8 cellular contexts compared by ENCODE assay signal in the genomic region with DNA sequence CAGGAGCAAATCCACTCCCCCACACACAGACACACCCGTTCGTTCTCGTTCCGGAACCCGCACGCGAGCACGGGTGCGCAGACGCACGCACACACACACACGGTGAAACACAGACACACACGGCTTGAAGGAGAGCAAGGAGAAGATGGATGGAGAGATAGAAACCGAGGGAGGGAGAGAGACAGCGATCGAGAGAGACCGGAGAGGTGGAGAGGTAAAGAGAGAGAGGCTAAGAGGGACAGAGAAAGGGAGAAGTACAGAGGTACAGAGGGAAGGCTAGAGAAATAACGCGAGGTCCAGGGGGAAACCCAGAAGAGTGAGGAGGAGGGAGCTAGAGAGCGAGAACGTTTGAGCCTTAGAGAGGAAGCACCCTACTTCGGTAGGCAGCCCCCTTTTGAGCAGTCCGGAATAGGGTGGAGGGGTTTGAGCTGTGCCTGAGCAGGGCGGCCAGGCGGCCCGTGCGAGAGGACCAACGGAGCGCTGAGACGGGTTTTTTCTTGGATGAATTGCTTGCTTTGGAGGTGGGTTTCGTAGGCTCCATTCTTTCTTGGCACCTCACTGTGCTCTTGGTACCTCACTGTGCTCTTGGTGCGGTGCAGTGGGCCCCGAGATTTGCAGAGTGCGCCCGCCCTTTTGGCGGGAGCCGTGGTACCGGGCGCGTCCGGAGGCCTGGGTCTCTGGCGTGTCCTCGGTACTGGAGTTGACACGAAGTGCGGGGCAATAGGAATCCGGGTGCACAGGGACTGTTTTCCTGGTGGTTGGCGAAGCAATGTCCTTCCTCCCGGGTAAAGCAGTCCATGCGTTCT.
DNase-seq lines count a peak whose midpoint lies in the region; TF ChIP-seq lines count a peak whose summit lies in the region.

No MANE protein-coding gene starts in this region.

- peak overlapping the region; percentile 14 to 89 (median 77) for H3K27ac Mint-ChIP-seq in CD4-positive, alpha-beta memory T cell
- no peak overlapping the region for H3K27ac Mint-ChIP-seq in H9
- peak overlapping the region; percentile 31 for H3K27ac Mint-ChIP-seq in activated T-cell treated with anti-CD3 and anti-CD28 coated beads, Interleukin-2, amount 50 U/mL, for 24 hours
- H3K27ac Mint-ChIP-seq in osteocyte (ENCODE audit: unreplicated experiment): peak overlapping the region; percentile 98

- H3K27me3 ChIP-seq in CD4-positive, alpha-beta memory T cell (ENCODE audit: insufficient read depth, low read length): peaks cover 42% of the 10 kb centered on the region
- peaks cover 32% of the 10 kb centered on the region for H3K27me3 ChIP-seq in H9 (ENCODE audit: insufficient read depth, low read length)

- peaks cover 0 to 3% of the 10 kb centered on the region in 2 donors for H3K36me3 Mint-ChIP-seq in CD4-positive, alpha-beta memory T cell
- no peaks in the 10 kb centered on the region; a peak in 2 of 7 replicates for H3K36me3 Mint-ChIP-seq in H9 (ENCODE audit: insufficient read depth in 1 of 3, low read depth in 3 of 3)
- H3K36me3 Mint-ChIP-seq in activated T-cell treated with anti-CD3 and anti-CD28 coated beads, Interleukin-2, amount 50 U/mL, for 24 hours (ENCODE audit: low read depth): no peaks in the 10 kb centered on the region
- H3K36me3 Mint-ChIP-seq in osteocyte (ENCODE audit: unreplicated experiment): no peaks in the 10 kb centered on the region

- H3K4me3 Mint-ChIP-seq in CD4-positive, alpha-beta memory T cell: peak overlapping the region; percentile 81 to 98 (median 90)
- H3K4me3 Mint-ChIP-seq in H9: peak overlapping the region; percentile 69 to 92
- peak overlapping the region; percentile 76 for H3K4me3 Mint-ChIP-seq in activated T-cell treated with anti-CD3 and anti-CD28 coated beads, Interleukin-2, amount 50 U/mL, for 24 hours
- peak overlapping the region; percentile 87 for H3K4me3 Mint-ChIP-seq in osteocyte (ENCODE audit: unreplicated experiment)

- H2AFZ ChIP-seq in H9 (ENCODE audit: low read length): no peak overlapping the region

- no peak overlapping the region for H4K8ac ChIP-seq in H9 (replicated peaks; ENCODE audit: insufficient read length, low read depth, low read length)

- H2BK15ac ChIP-seq in H9 (ENCODE audit: low read depth, low read length): no peak overlapping the region

- no peak overlapping the region for H3K18ac ChIP-seq in H9 (ENCODE audit: insufficient read length, low read depth, low read length)

- no peaks in the 10 kb centered on the region for H3K79me2 ChIP-seq in H9 (ENCODE audit: insufficient read depth, low read length)

- POLR2A ChIA-PET in CD4-positive, alpha-beta memory T cell (lab: Charles Lee; ENCODE audit: partially characterized antibody): no interaction called here

- peak; percentile 31 to 56 (median 51) for DNase-seq in CD4-positive, alpha-beta memory T cell
- DNase-seq in H9 (peak; percentile 56), NCI-H774 (lab: John Stamatoyannopoulos, UW) (peak; percentile 9), foreskin melanocyte (peak; percentile 38), osteocyte (ENCODE audit: extremely low spot score, unreplicated experiment) (no peak), COLO829 (ENCODE audit: low spot score) (no peak)
- peak; percentile 69 for DNase-seq in activated T-cell treated with anti-CD3 and anti-CD28 coated beads, Interleukin-2, amount 50 U/mL, for 24 hours
- DNase-seq in effector CD4-positive, alpha-beta T cell: no peak

- H2AK5ac ChIP-seq in H9 (ENCODE audit: insufficient read length, low read length): no peak overlapping the region

- no peaks in the 10 kb centered on the region for H3K9me3 ChIP-seq in CD4-positive, alpha-beta memory T cell (ENCODE audit: control insufficient read depth in 1 of 2, low read length in 2 of 2)
- no peaks in the 10 kb centered on the region for H3K9me3 ChIP-seq in H9 (ENCODE audit: control insufficient read depth, low read depth, low read length)

- H4K5ac ChIP-seq in H9 (ENCODE audit: insufficient read length, low read depth, low read length): no peak overlapping the region

- H3K27ac ChIP-seq in CD4-positive, alpha-beta memory T cell (ENCODE audit: low read depth, low read length): peak overlapping the region; percentile 19
- H3K27ac ChIP-seq in H9 (ENCODE audit: insufficient read length, low read depth, low read length): no peak overlapping the region

- H2BK12ac ChIP-seq in H9 (ENCODE audit: insufficient read length, low read depth, low read length): no peak overlapping the region

- no peak for TF ChIP-seq CTCF in H9 (conservative IDR thresholded peaks at IDR 0.05)
- TF ChIP-seq CTCF in osteocyte (IDR thresholded peaks at IDR 0.05): no peak

- peaks cover 26% of the 10 kb centered on the region for H3K4me1 ChIP-seq in CD4-positive, alpha-beta memory T cell (ENCODE audit: insufficient read depth, low read length)
- no peaks in the 10 kb centered on the region for H3K4me1 ChIP-seq in H9 (ENCODE audit: insufficient read depth, low read length)

- no peak overlapping the region for H2BK5ac ChIP-seq in H9 (ENCODE audit: insufficient read length, low read length)

- H4K91ac ChIP-seq in H9 (ENCODE audit: insufficient read length, low read depth, low read length): no peak overlapping the region

- peak overlapping the region; percentile 61 to 66 for H3K4me3 ChIP-seq in CD4-positive, alpha-beta memory T cell (ENCODE audit: low read length in 2 of 2)

- no peaks in the 10 kb centered on the region for H3K36me3 ChIP-seq in CD4-positive, alpha-beta memory T cell (ENCODE audit: insufficient read depth, low read length)

- no peaks in the 10 kb centered on the region for H4K20me1 ChIP-seq in H9 (ENCODE audit: control insufficient read depth, insufficient read depth, insufficient read length)

- peak overlapping the region; percentile 84 for H3K4me2 ChIP-seq in H9 (ENCODE audit: insufficient read depth, insufficient read length, low read length)

- intact Hi-C loops in CD4-positive, alpha-beta memory T cell (cut with micrococcal nuclease): no loop called here

- peaks cover 31 to 32% of the 10 kb centered on the region in 2 donors for H3K27me3 Mint-ChIP-seq in CD4-positive, alpha-beta memory T cell
- H3K27me3 Mint-ChIP-seq in H9 (ENCODE audit: low read depth) (peaks cover 55% of the 10 kb centered on the region), osteocyte (ENCODE audit: unreplicated experiment) (no peaks in the 10 kb centered on the region)
- H3K27me3 Mint-ChIP-seq in activated T-cell treated with anti-CD3 and anti-CD28 coated beads, Interleukin-2, amount 50 U/mL, for 24 hours: peaks cover 53% of the 10 kb centered on the region

- H3K14ac ChIP-seq in H9 (ENCODE audit: insufficient read depth, low read length): no peak overlapping the region

- no peak overlapping the region for H3K56ac ChIP-seq in H9 (ENCODE audit: insufficient read length, low read depth, low read length)

- H3K23ac ChIP-seq in H9 (ENCODE audit: insufficient read length, low read depth, low read length): no peak overlapping the region

- WGBS in H9 (ENCODE audit: extremely low coverage, insufficient read length, low lambda C conversion rate): no CpG with 5 or more reads among the region's 49 CpGs

- peaks cover 17% of the 10 kb centered on the region for H3K23me2 ChIP-seq in H9 (ENCODE audit: insufficient read length, low read depth, low read length, poor library complexity, severe bottlenecking)

- no peak overlapping the region for H2BK20ac ChIP-seq in H9 (ENCODE audit: low read depth, low read length, poor library complexity, severe bottlenecking)

- no peak overlapping the region for H3T11ph ChIP-seq in H9 (ENCODE audit: low read length)

- H3K79me1 ChIP-seq in H9 (ENCODE audit: insufficient read depth, low read depth, low read length, poor library complexity, severe bottlenecking): no peaks in the 10 kb centered on the region

- H3K4me1 Mint-ChIP-seq in CD4-positive, alpha-beta memory T cell: peaks cover 13 to 34% (median 22%) of the 10 kb centered on the region in 4 donors
- H3K4me1 Mint-ChIP-seq in H9 (peaks cover 19 to 20% of the 10 kb centered on the region in 2 experiments), osteocyte (ENCODE audit: unreplicated experiment) (peaks cover 29% of the 10 kb centered on the region)
- H3K4me1 Mint-ChIP-seq in activated T-cell treated with anti-CD3 and anti-CD28 coated beads, Interleukin-2, amount 50 U/mL, for 24 hours (ENCODE audit: low read depth): peaks cover 30% of the 10 kb centered on the region

- no peak overlapping the region for H3K9ac ChIP-seq in H9 (ENCODE audit: extremely low read depth, insufficient read length, low read length)

- H3K4ac ChIP-seq in H9 (ENCODE audit: low read depth, low read length): no peak overlapping the region

- H2BK120ac ChIP-seq in H9 (ENCODE audit: low read depth, low read length, poor library complexity, severe bottlenecking): no peak overlapping the region

- peaks cover 0 to 8% (median 0%) of the 10 kb centered on the region in 8 donors for H3K9me3 Mint-ChIP-seq in CD4-positive, alpha-beta memory T cell
- peaks cover 0 to 4% of the 10 kb centered on the region in 2 experiments; a peak in 2 of 5 replicates for H3K9me3 Mint-ChIP-seq in H9
- no peaks in the 10 kb centered on the region for H3K9me3 Mint-ChIP-seq in activated T-cell treated with anti-CD3 and anti-CD28 coated beads, Interleukin-2, amount 50 U/mL, for 24 hours
- H3K9me3 Mint-ChIP-seq in osteocyte (ENCODE audit: unreplicated experiment): no peaks in the 10 kb centered on the region

- CTCF ChIA-PET in CD4-positive, alpha-beta memory T cell (lab: Charles Lee; ENCODE audit: partially characterized antibody): no interaction called here

Comparison
In these comparisons a context has a peak if more than half of its experiments do, and no peak if none do; other contexts are left out.
1. DNase-seq: peak in CD4-positive, alpha-beta memory T cell (5 of 5), H9 (single experiment), NCI-H774 (single experiment), activated T-cell treated with anti-CD3 and anti-CD28 coated beads, Interleukin-2, amount 50 U/mL, for 24 hours (single experiment) and foreskin melanocyte (single experiment); none in osteocyte (single experiment), effector CD4-positive, alpha-beta T cell (single experiment) and COLO829 (single experiment).
2. H3K27ac Mint-ChIP-seq: peak in CD4-positive, alpha-beta memory T cell (7 of 7), activated T-cell treated with anti-CD3 and anti-CD28 coated beads, Interleukin-2, amount 50 U/mL, for 24 hours (single experiment) and osteocyte (single experiment); none in H9 (0 of 3).
3. Peak in every context shown above with its lines, with median percentiles within 50 percentile points of each other: H3K4me3 Mint-ChIP-seq.